15 cellular contexts compared by ENCODE assay signal in genomic region chr15:77009646-77010311, GRCh38. TPM values are rescaled to one million over a fixed set of nuclear protein-coding genes. Genes with fewer than 3 reads are reported as not detected.
DNase-seq lines count a peak whose midpoint lies in the region; ATAC-seq, FAIRE-seq and TF ChIP-seq lines count a peak whose summit lies in the region.
"Had no signal": no experiment of that assay in that cellular context is flagged by ENCODE, and none has a peak within 500 bp of the region (broad histone marks: within the 10 kb centered on the region; RNA-seq: fewer than 3 reads in every experiment).

No MANE protein-coding gene starts in this region.

- intact Hi-C loops in K562 (cut with micrococcal nuclease), result no loop called here

- no peak for FAIRE-seq in K562 (lab: Jason Lieb, UNC)

- H3K4me3 ChIP-seq in K562 (no peak overlapping the region), neuronal stem cell (ENCODE audit: low read length in 2 of 2) (no peak overlapping the region)
- H3K4me3 ChIP-seq: breast epithelium, uterus had no signal

- H3K18ac ChIP-seq in neuronal stem cell (ENCODE audit: low read length), result peak overlapping the region; percentile 88

- no peak overlapping the region for H2AFZ ChIP-seq in K562 (ENCODE audit: low read depth, low read length)
- no peak overlapping the region for H2AFZ ChIP-seq in neuronal stem cell (ENCODE audit: low read length)

- TF ChIP-seq CTCF in K562 (IDR thresholded peaks at IDR 0.05 in 2 of 3, conservative IDR thresholded peaks at IDR 0.05 in 1 of 3; ENCODE audit: insufficient read depth in 2 of 3, low read depth in 1 of 3, low read length in 3 of 3), result no peak
- TF ChIP-seq CTCF in omental fat pad (IDR thresholded peaks at IDR 0.05), result no peak

- peaks cover 82% of the 10 kb centered on the region for H3K4me1 Mint-ChIP-seq in activated CD4-positive, alpha-beta T cell treated with anti-CD3 and anti-CD28 coated beads, Interleukin-2, amount 10 ng/mL, durations not matched to agents 7 days and 5 days

- no peaks in the 10 kb centered on the region for H3K79me1 ChIP-seq in neuronal stem cell (ENCODE audit: low read depth, low read length)

- H2BK12ac ChIP-seq in neuronal stem cell (ENCODE audit: low read length), result peak overlapping the region; percentile 81

- peak overlapping the region; percentile 71 for H3K23ac ChIP-seq in neuronal stem cell (ENCODE audit: low read depth, low read length, poor library complexity)

- no peak for TF ChIP-seq POLR2A in K562 (conservative IDR thresholded peaks at IDR 0.05)

- H3K27ac ChIP-seq in K562 (ENCODE audit: extremely low read depth, low read depth, low read length) (no peak overlapping the region), neuronal stem cell (replicated peaks; ENCODE audit: low read length) (no peak overlapping the region)
- H3K27ac ChIP-seq: breast epithelium, uterus had no signal

- peak overlapping the region; percentile 9 for H3K4ac ChIP-seq in neuronal stem cell (ENCODE audit: low read length)

- no peaks in the 10 kb centered on the region for H3K9me1 ChIP-seq in K562 (ENCODE audit: control insufficient read depth, insufficient read depth, low read length)

- H3K27ac Mint-ChIP-seq in activated CD4-positive, alpha-beta T cell treated with anti-CD3 and anti-CD28 coated beads, Interleukin-2, amount 10 ng/mL, durations not matched to agents 7 days and 5 days, result peak overlapping the region; percentile 71

- H3K79me2 ChIP-seq in K562 (ENCODE audit: control insufficient read depth, insufficient read depth, low read length), result no peaks in the 10 kb centered on the region

- CTCF ChIA-PET in activated CD4-positive, alpha-beta T cell treated with anti-CD3 and anti-CD28 coated beads, Interleukin-2, amount 10 ng/mL, durations not matched to agents 7 days and 5 days (lab: Charles Lee), result no interaction called here
- CTCF ChIA-PET in K562 (lab: Yijun Ruan, JAX; ENCODE audit: low intra/inter-chr PET ratio), result no interaction called here

- peak overlapping the region; percentile 2 for H2BK120ac ChIP-seq in neuronal stem cell (ENCODE audit: low read depth, low read length)

- H4K8ac ChIP-seq in neuronal stem cell (ENCODE audit: low read depth, low read length), result no peak overlapping the region

- H3K9me3 Mint-ChIP-seq in activated CD4-positive, alpha-beta T cell treated with anti-CD3 and anti-CD28 coated beads, Interleukin-2, amount 10 ng/mL, durations not matched to agents 7 days and 5 days, result no peaks in the 10 kb centered on the region

- no peaks in the 10 kb centered on the region for H3K36me3 ChIP-seq in K562 (ENCODE audit: control insufficient read depth, insufficient read depth, low read length)
- no peaks in the 10 kb centered on the region for H3K36me3 ChIP-seq in neuronal stem cell (replicated peaks in 1 of 2; ENCODE audit: control insufficient read depth in 2 of 2, insufficient read depth in 2 of 2, low read length in 2 of 2)
- H3K36me3 ChIP-seq: breast epithelium, uterus had no signal

- peaks cover 58% of the 10 kb centered on the region for H3K36me3 Mint-ChIP-seq in activated CD4-positive, alpha-beta T cell treated with anti-CD3 and anti-CD28 coated beads, Interleukin-2, amount 10 ng/mL, durations not matched to agents 7 days and 5 days (ENCODE audit: low read depth)

- POLR2A ChIA-PET in activated CD4-positive, alpha-beta T cell treated with anti-CD3 and anti-CD28 coated beads, Interleukin-2, amount 10 ng/mL, durations not matched to agents 7 days and 5 days (lab: Charles Lee), result interaction anchor here (0.6 kb wide), 1 partner anchor 959 kb away, joined by 4 read pairs; no protein-coding TSS in a partner anchor
- POLR2A ChIA-PET in K562 (lab: Yijun Ruan, JAX), result no interaction called here

- no peak overlapping the region for H3K4me2 ChIP-seq in K562 (ENCODE audit: insufficient read depth, low read length)
- H3K4me2 ChIP-seq in neuronal stem cell (ENCODE audit: insufficient read depth, low read length, poor library complexity, severe bottlenecking), result no peak overlapping the region

- H3K9ac ChIP-seq in K562 (ENCODE audit: insufficient read depth in 1 of 2, low read depth in 2 of 2, low read length in 2 of 2) (no peak overlapping the region), neuronal stem cell (ENCODE audit: low read depth, low read length, poor library complexity) (no peak overlapping the region)

- TF ChIP-seq RAD21 in K562 (CRISPR knock-in tag; conservative IDR thresholded peaks at IDR 0.05 in 1 of 2, IDR thresholded peaks at IDR 0.05 in 1 of 2), result no peak

- H3K27me3 ChIP-seq in K562 (ENCODE audit: control insufficient read depth in 2 of 2, insufficient read depth in 2 of 2, low read length in 2 of 2) (peaks cover 29 to 58% of the 10 kb centered on the region in 2 experiments), neuronal stem cell (ENCODE audit: control insufficient read depth in 3 of 3, insufficient read depth in 3 of 3, low read depth in 1 of 3, low read length in 3 of 3) (peaks cover 0 to 43% (median 0%) of the 10 kb centered on the region in 3 experiments)
- H3K27me3 ChIP-seq: breast epithelium, uterus had no signal

- in situ Hi-C loops in K562 (cut with MboI), result no loop called here

- no peak overlapping the region for H4K91ac ChIP-seq in neuronal stem cell (ENCODE audit: low read depth, low read length, poor library complexity)

- 0% methylated on average over 11 of the region's 14 CpGs for WGBS in K562 (ENCODE audit: insufficient coverage, low coverage, missing lambda C conversion rate)
- WGBS in neuronal stem cell (ENCODE audit: extremely low coverage in 2 of 2, insufficient read length in 2 of 2, insufficient replicate concordance in 1 of 2), 2 donors, result no CpG with 5 or more reads among the region's 14 CpGs

- peak overlapping the region; percentile 69 for H2BK15ac ChIP-seq in neuronal stem cell (ENCODE audit: low read length)

- H2BK5ac ChIP-seq in neuronal stem cell (ENCODE audit: low read length), result no peak overlapping the region

- H3K4me3 Mint-ChIP-seq in activated CD4-positive, alpha-beta T cell treated with anti-CD3 and anti-CD28 coated beads, Interleukin-2, amount 10 ng/mL, durations not matched to agents 7 days and 5 days, result no peak overlapping the region

- H3K14ac ChIP-seq in neuronal stem cell (ENCODE audit: low read length), result peak overlapping the region; percentile 95

- no peaks in the 10 kb centered on the region for H3K9me3 ChIP-seq in K562 (replicated peaks; ENCODE audit: control insufficient read depth, insufficient read depth, low read depth, low read length)
- peaks cover 0 to 2% of the 10 kb centered on the region in 2 donors for H3K9me3 ChIP-seq in neuronal stem cell (replicated peaks in 1 of 2; ENCODE audit: control insufficient read depth in 2 of 2, insufficient read depth in 1 of 2, low read depth in 1 of 2, low read length in 2 of 2)
- H3K9me3 ChIP-seq: breast epithelium, uterus had no signal

- no peak for DNase-seq in activated CD4-positive, alpha-beta T cell treated with anti-CD3 and anti-CD28 coated beads, Interleukin-2, amount 10 ng/mL, durations not matched to agents 7 days and 5 days
- no peak for DNase-seq in activated CD4-positive, alpha-beta T cell treated with anti-CD3 and anti-CD28 coated beads for 4 hours
- peak; percentile 28 for DNase-seq in HT1080 (ENCODE audit: low read depth)
- DNase-seq in K562 (ENCODE audit: extremely low read depth in 1 of 4, low spot score in 3 of 4), result no peak
- no peak for DNase-seq in neuronal stem cell (ENCODE audit: low spot score)
- DNase-seq in omental fat pad (ENCODE audit: low spot score), result no peak
- DNase-seq in stimulated activated CD4-positive, alpha-beta T cell treated with anti-CD3 and anti-CD28 coated beads, Interleukin-4, amount 100 ng/mL, for 4 hours, result no peak
- DNase-seq: ACHN; activated CD8-positive, alpha-beta memory T cell treated with anti-CD3 and anti-CD28 coated beads, Interleukin-2, amount 50 U/mL, for 4 hours; DND-41; HCEC 1CT; PC-3; uterus had no signal

- H4K20me1 ChIP-seq in K562 (replicated peaks; ENCODE audit: control insufficient read depth, insufficient read depth, low read length), result no peaks in the 10 kb centered on the region

- TF ChIP-seq EP300 in K562 (IDR thresholded peaks at IDR 0.05; ENCODE audit: low read length), result no peak

- ATAC-seq in K562, result no peak
- no peak for ATAC-seq in omental fat pad (ENCODE audit: low FRiP score)
- ATAC-seq in GM18498 (IDR thresholded peaks at IDR 0.05; ENCODE audit: unreplicated experiment), result no peak
- ATAC-seq: PC-3 had no signal

- H3K4me1 ChIP-seq in K562 (replicated peaks in 1 of 2; ENCODE audit: control insufficient read depth in 2 of 2, insufficient read depth in 2 of 2, low read length in 2 of 2), result no peaks in the 10 kb centered on the region
- no peaks in the 10 kb centered on the region for H3K4me1 ChIP-seq in neuronal stem cell (ENCODE audit: control insufficient read depth in 2 of 2, insufficient read depth in 1 of 2, low read depth in 1 of 2, low read length in 2 of 2)
- H3K4me1 ChIP-seq: breast epithelium, uterus had no signal

- H3K27me3 Mint-ChIP-seq in activated CD4-positive, alpha-beta T cell treated with anti-CD3 and anti-CD28 coated beads, Interleukin-2, amount 10 ng/mL, durations not matched to agents 7 days and 5 days, result no peaks in the 10 kb centered on the region

- H2AK5ac ChIP-seq in neuronal stem cell (ENCODE audit: low read depth, low read length), result peak overlapping the region; percentile 92

- no TSS peak for BruUV-seq in K562 (replicated peaks; lab: Mats Ljungman, UMichigan)

RNA-seq across cellular contexts. Expression of gene PSTPIP1, which starts 14.9 kb away (rescaled TPM):
- 100 to 1,000 TPM; 135 to 176 TPM for total RNA-seq in activated CD4-positive, alpha-beta T cell treated with anti-CD3 and anti-CD28 coated beads, Interleukin-2, amount 10 ng/mL, durations not matched to agents 7 days and 5 days
- 0.53 TPM in 1 of 2 replicates, not detected in the other for total RNA-seq in HT1080 (2014; rRNA removed; shearing (Covaris generic))
- 0.22 and 0.25 TPM in 2 replicates for polyA plus RNA-seq in HT1080 (2015; cell fraction: cytosol; rRNA removed)
- 0.23 and 0.29 TPM in 2 replicates for polyA plus RNA-seq in HT1080 (2015; cell fraction: nucleus; rRNA removed)
- not detected in 2 replicates for total RNA-seq in K562 (2011; cell fraction: chromatin; rRNA removed; ENCODE audit: low replicate concordance)
- not detected in 2 replicates for total RNA-seq in K562 (2011; cell fraction: nucleolus; rRNA removed)
- not detected in 2 replicates for total RNA-seq in K562 (2011; cell fraction: nucleoplasm; rRNA removed)
- total RNA-seq in K562 (2014; rRNA removed), result not detected in 2 replicates
- total RNA-seq in K562 (2014; rRNA removed; fragmentation: Illumina TruSeq; extraction: Trizol), result not detected in 2 replicates
- total RNA-seq in K562 (2015; rRNA removed; fragmentation: Illumina TruSeq; extraction: Trizol), result not detected in 2 replicates
- 0.58 TPM in 1 of 2 replicates, not detected in the other for total RNA-seq in K562 (2021)
- not detected in 2 replicates for polyA plus RNA-seq in K562 (2011; rRNA removed)
- 0.12 TPM in 1 of 2 replicates, not detected in the other for polyA plus RNA-seq in K562 (2011; cell fraction: cytosol; rRNA removed)
- polyA plus RNA-seq in K562 (2011; cell fraction: nucleus; rRNA removed), result 0.11 and 0.15 TPM in 2 replicates
- polyA plus RNA-seq in K562 (2012), result not detected in 2 replicates
- not detected in 2 replicates for polyA plus RNA-seq in K562 (2014; fragmentation: Illumina TruSeq; extraction: Trizol)
- polyA plus RNA-seq in K562 (2014; fragmentation: Nextera tagmentation; extraction: Ambion mirVana), result not detected
- not detected in 2 replicates for polyA plus RNA-seq in K562 (2014; rRNA removed)
- polyA minus RNA-seq in K562 (2011; rRNA and poly(A)+ RNA removed), result not detected in 2 replicates
- not detected in 2 replicates for polyA minus RNA-seq in K562 (2011; cell fraction: cytosol; rRNA and poly(A)+ RNA removed)
- not detected in 2 replicates for polyA minus RNA-seq in K562 (2011; cell fraction: nucleus; rRNA and poly(A)+ RNA removed)
- 2.0 TPM for polyA plus RNA-seq in neuronal stem cell (2013, experiment 1 of 2)
- polyA plus RNA-seq in neuronal stem cell (2013, experiment 2 of 2), result 1.8 TPM
- total RNA-seq in omental fat pad, result 10 to 100 TPM in 3 of 4 donors, 1 to 10 TPM in 1; 6.3 to 38.5 (median 15.1) TPM
- total RNA-seq: PC-3 had no signal
